ENCODE assay signal across 12 cellular contexts in the genomic region with DNA sequence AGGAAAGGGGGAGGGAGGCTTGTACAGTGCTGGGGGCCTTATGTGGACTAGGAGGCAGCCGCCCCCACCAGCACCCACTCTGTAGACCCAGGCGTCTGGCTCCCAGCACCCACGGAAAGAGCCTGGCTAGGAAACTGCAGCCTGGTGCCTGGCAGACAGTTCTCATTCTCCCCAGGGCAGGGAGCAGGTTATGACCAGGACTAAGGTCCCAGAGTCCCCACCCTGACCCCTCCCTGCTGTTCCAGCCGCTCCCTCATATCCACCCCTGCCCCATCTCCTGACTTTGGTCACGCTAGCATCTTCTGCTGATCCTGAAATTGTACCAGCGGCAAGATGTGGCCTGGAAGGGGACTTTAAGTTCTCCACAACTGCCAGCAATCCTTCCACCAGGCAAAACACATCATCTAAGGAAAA. TPM values are rescaled to one million over a fixed set of nuclear protein-coding genes. Genes with fewer than 3 reads are reported as not detected.
A peak's percentile ranks its signal among the peaks of the same experiment; 100 is the strongest.
DNase-seq lines count a peak whose midpoint lies in the region; ATAC-seq and TF ChIP-seq lines count a peak whose summit lies in the region.
"Had no signal": no experiment of that assay in that cellular context is flagged by ENCODE, and none has a peak within 500 bp of the region (broad histone marks: within the 10 kb centered on the region; RNA-seq: fewer than 3 reads in every experiment).

A gene with protein sequence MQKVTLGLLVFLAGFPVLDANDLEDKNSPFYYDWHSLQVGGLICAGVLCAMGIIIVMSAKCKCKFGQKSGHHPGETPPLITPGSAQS (plus strand): TSS at position 286 of the 414 bp plus-strand sequence. CDS start 3,554 bp downstream, outside the sequence.

- DNase-seq in activated T-cell treated with anti-CD3 and anti-CD28 coated beads, Interleukin-2, amount 50 U/mL, for 24 hours = no peak
- no peak for DNase-seq in activated T-cell treated with anti-CD3 and anti-CD28 coated beads, Interleukin-2, amount 50 U/mL, for 1 hour
- DNase-seq in chondrocyte (ENCODE audit: low spot score) (no peak), midbrain (lab: John Stamatoyannopoulos, UW) (peak; percentile 84), thoracic aorta (ENCODE audit: low spot score) (no peak), NAMALWA (ENCODE audit: low spot score) (no peak), GM10266 (ENCODE audit: extremely low spot score) (no peak), H4 (ENCODE audit: low spot score) (no peak)
- DNase-seq: ACHN; effector CD4-positive, alpha-beta T cell; NCI-H1436 had no signal

- no peak for ATAC-seq in thoracic aorta (ENCODE audit: insufficient number of reproducible peaks, low FRiP score, low read depth)

- peaks cover 7% of the 10 kb centered on the region for H3K4me1 Mint-ChIP-seq in activated T-cell treated with anti-CD3 and anti-CD28 coated beads, Interleukin-2, amount 50 U/mL, for 24 hours (ENCODE audit: low read depth)
- H3K4me1 Mint-ChIP-seq in chondrocyte (ENCODE audit: low read depth) = peaks cover 12% of the 10 kb centered on the region

- TF ChIP-seq CTCF in chondrocyte (IDR thresholded peaks at IDR 0.05) (no peak), thoracic aorta (IDR thresholded peaks at IDR 0.05) (no peak), GM10266 (IDR thresholded peaks at IDR 0.05; ENCODE audit: control insufficient read depth, insufficient read depth, low read depth, missing control alignments) (no peak)

- no peaks in the 10 kb centered on the region for H3K36me3 Mint-ChIP-seq in activated T-cell treated with anti-CD3 and anti-CD28 coated beads, Interleukin-2, amount 50 U/mL, for 24 hours (ENCODE audit: low read depth)
- no peaks in the 10 kb centered on the region for H3K36me3 Mint-ChIP-seq in chondrocyte (ENCODE audit: low read depth)

- H3K4me1 ChIP-seq in thoracic aorta (ENCODE audit: control insufficient read depth in 1 of 2, low read depth in 2 of 2) = peaks cover 3 to 6% of the 10 kb centered on the region in 2 donors

- no peaks in the 10 kb centered on the region for H3K36me3 ChIP-seq in thoracic aorta
- H3K36me3 ChIP-seq: neutrophil had no signal

- H3K9me3 ChIP-seq in thoracic aorta = no peaks in the 10 kb centered on the region
- H3K9me3 ChIP-seq: neutrophil had no signal

- peak within 1 kb of the TSS; percentile 64 for H3K4me3 ChIP-seq in thoracic aorta

- no peaks in the 10 kb centered on the region for H3K27me3 ChIP-seq in thoracic aorta (replicated peaks; ENCODE audit: insufficient read depth)

- peak within 1 kb of the TSS; percentile 20 for H3K4me3 Mint-ChIP-seq in activated T-cell treated with anti-CD3 and anti-CD28 coated beads, Interleukin-2, amount 50 U/mL, for 24 hours
- peak within 1 kb of the TSS; percentile 57 for H3K4me3 Mint-ChIP-seq in chondrocyte (ENCODE audit: unreplicated experiment)

- no peaks in the 10 kb centered on the region for H3K27me3 Mint-ChIP-seq in activated T-cell treated with anti-CD3 and anti-CD28 coated beads, Interleukin-2, amount 50 U/mL, for 24 hours
- H3K27me3 Mint-ChIP-seq in chondrocyte (ENCODE audit: low read depth) = peaks cover 18% of the 10 kb centered on the region

- no peak within 1 kb of the TSS for H3K27ac ChIP-seq in thoracic aorta
- H3K27ac ChIP-seq: neutrophil had no signal

- no peaks in the 10 kb centered on the region for H3K9me3 Mint-ChIP-seq in activated T-cell treated with anti-CD3 and anti-CD28 coated beads, Interleukin-2, amount 50 U/mL, for 24 hours
- H3K9me3 Mint-ChIP-seq in chondrocyte (ENCODE audit: low read depth) = no peaks in the 10 kb centered on the region

- H3K27ac Mint-ChIP-seq in activated T-cell treated with anti-CD3 and anti-CD28 coated beads, Interleukin-2, amount 50 U/mL, for 24 hours = no peak within 1 kb of the TSS
- H3K27ac Mint-ChIP-seq in chondrocyte (ENCODE audit: unreplicated experiment) = no peak within 1 kb of the TSS

RNA-seq across cellular contexts. Expression of the gene that starts here (rescaled TPM):
- total RNA-seq in chondrocyte = not detected in 3 replicates
- total RNA-seq in thoracic aorta = 1 to 10 TPM in 1 of 2 donors, under 1 TPM in 1; 0.68 to 6.4 TPM
- not detected in 2 replicates for total RNA-seq in H4 (2014; rRNA removed; shearing (Covaris generic))
